ENCODE assay signal across 10 cellular contexts in the genomic region with DNA sequence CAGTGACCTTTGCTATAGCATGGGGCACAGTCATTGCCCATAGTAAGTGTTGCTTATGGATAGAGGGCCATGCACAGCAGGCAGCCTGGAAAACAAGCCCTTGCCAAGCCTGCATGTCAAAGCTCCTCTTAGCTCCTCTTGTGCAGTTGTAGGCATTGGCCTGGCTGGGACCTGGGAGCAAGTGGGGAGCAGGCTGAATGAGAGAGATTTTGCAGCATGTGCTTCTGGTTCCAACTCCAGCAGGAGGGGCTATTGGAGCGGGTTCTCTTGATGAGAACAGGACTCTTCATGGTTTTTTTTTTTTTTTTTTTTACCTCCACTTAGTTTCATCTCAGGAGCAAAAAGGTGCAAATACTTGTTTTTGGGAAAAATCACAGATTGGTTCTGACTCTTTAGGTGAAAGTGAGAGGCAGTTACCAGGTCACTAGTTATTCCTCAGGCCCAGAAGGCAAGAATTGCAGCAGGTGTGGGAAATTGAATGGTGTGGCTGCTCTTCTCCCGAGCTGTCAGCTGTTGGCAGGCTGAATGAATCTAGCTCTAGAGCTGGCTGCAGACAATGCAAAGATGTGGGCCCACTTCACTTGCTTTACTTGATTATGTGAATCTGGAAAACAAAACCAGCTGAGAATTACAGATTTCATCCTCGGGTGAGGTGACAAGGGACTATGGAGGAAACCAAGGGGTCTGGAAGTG.
A peak's percentile ranks its signal among the peaks of the same experiment; 100 is the strongest.
DNase-seq lines count a peak whose midpoint lies in the region; ATAC-seq, FAIRE-seq and TF ChIP-seq lines count a peak whose summit lies in the region.
"Had no signal": no experiment of that assay in that cellular context is flagged by ENCODE, and none has a peak within 500 bp of the region (broad histone marks: within the 10 kb centered on the region; RNA-seq: fewer than 3 reads in every experiment).

No MANE protein-coding gene starts in this region.

- H3K4me3 ChIP-seq in right atrium auricular region (no peak overlapping the region), brain microvascular endothelial cell (ENCODE audit: low read depth, low read length) (no peak overlapping the region), uterus (no peak overlapping the region)

- H3K27me3 ChIP-seq in right atrium auricular region (no peaks in the 10 kb centered on the region), brain microvascular endothelial cell (replicated peaks) (no peaks in the 10 kb centered on the region), uterus (no peaks in the 10 kb centered on the region)

- intact Hi-C loops in Right ventricle myocardium inferior (cut with DNase I) (loop anchor here (5.0 kb wide), 2 partner anchors 96 to 351 kb away; a partner anchor contains a TSS), uterus (cut with DNase I; ENCODE audit: low total_unique reads) (no loop called here)

- H3K36me3 ChIP-seq in right atrium auricular region (no peaks in the 10 kb centered on the region), brain microvascular endothelial cell (replicated peaks) (peaks cover 5% of the 10 kb centered on the region), uterus (no peaks in the 10 kb centered on the region)

- TF ChIP-seq POLR2A in uterus (IDR thresholded peaks at IDR 0.05) = no peak
- no peak for TF ChIP-seq POLR2A in GM12892 (IDR thresholded peaks at IDR 0.05; ENCODE audit: low read depth, low read length)

- TF ChIP-seq CTCF in right atrium auricular region (IDR thresholded peaks at IDR 0.05) (peak in 1 of 2 donors; percentile 46), brain microvascular endothelial cell (IDR thresholded peaks at IDR 0.05; ENCODE audit: low read depth, low read length, missing control alignments) (peak; percentile 48), uterus (IDR thresholded peaks at IDR 0.05) (peak in 1 of 4 experiments; percentile 13)

- DNase-seq in Right ventricle myocardium inferior (ENCODE audit: missing footprints) = no peak
- no peak for DNase-seq in right atrium auricular region (ENCODE audit: low spot score)
- DNase-seq in brain microvascular endothelial cell = no peak
- DNase-seq in left kidney (ENCODE audit: low read depth, low spot score) = peak; percentile 28
- peak; percentile 50 to 51 for DNase-seq in uterus
- DNase-seq in NCI-H524 treated with DMSO at 0.1 percent for 48 hours (lab: John Stamatoyannopoulos, UW) = no peak
- DNase-seq in activated naive CD4-positive, alpha-beta T cell treated with Interleukin-2 at 50 U/mL for 16 hours = no peak
- DNase-seq in GM12892 (ENCODE audit: insufficient read length) = no peak
- DNase-seq: activated CD4-positive, alpha-beta memory T cell treated with anti-CD3 and anti-CD28 coated beads, Interleukin-2, amount 10 ng/mL, durations not matched to agents 7 days and 5 days had no signal

- peak; percentile 24 for ATAC-seq in Right ventricle myocardium inferior

- in situ Hi-C loops in brain microvascular endothelial cell (cut with HindIII; ENCODE audit: low pct_ligation_motif_present, low sequenced_read_pairs) = no loop called here

- no peak overlapping the region for H3K27ac ChIP-seq in right atrium auricular region
- H3K27ac ChIP-seq in brain microvascular endothelial cell = no peak overlapping the region
- H3K27ac ChIP-seq in uterus = peak overlapping the region; percentile 43 to 79

- FAIRE-seq in GM12892 (lab: Jason Lieb, UNC) = no peak
- FAIRE-seq: HTR-8/SVneo had no signal

- no peaks in the 10 kb centered on the region for H3K9me3 ChIP-seq in right atrium auricular region
- H3K9me3 ChIP-seq in uterus = no peaks in the 10 kb centered on the region

- H3K4me1 ChIP-seq in right atrium auricular region = peaks cover 0 to 56% of the 10 kb centered on the region in 2 donors
- no peaks in the 10 kb centered on the region for H3K4me1 ChIP-seq in uterus

Comparison
In these comparisons a context has a peak if more than half of its experiments do, and no peak if none do; other contexts are left out.
1. DNase-seq: peak in left kidney (single experiment) and uterus (2 of 2); none in Right ventricle myocardium inferior (single experiment), right atrium auricular region (single experiment), brain microvascular endothelial cell (single experiment), NCI-H524 treated with DMSO at 0.1 percent for 48 hours (single experiment), activated naive CD4-positive, alpha-beta T cell treated with Interleukin-2 at 50 U/mL for 16 hours (single experiment) and GM12892 (single experiment).
2. H3K27ac ChIP-seq: peak in uterus (2 of 2); none in right atrium auricular region (0 of 2) and brain microvascular endothelial cell (single experiment).